Comparison of ENCODE assay signal across 17 cellular contexts in the genomic region with DNA sequence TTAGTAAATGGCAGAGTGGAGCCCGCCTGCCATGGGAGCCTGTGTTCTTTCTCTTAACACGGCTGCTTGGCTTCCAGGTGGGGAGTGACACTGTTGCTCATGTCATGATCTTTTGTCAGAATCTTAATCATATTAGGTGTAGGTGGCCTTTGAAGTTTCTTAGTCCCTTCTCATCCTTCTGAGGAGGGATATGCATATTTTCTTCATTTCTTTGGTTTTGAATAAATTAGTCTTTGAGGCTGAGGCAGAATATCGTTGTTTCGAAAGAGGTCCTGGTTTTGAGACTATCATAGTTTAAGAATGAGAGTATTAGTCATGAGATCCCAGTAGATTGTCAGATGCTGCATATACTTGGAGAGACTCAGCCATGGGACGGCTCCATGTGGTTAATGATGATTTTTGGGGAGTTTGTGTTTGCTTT. TPM values are rescaled to one million over a fixed set of nuclear protein-coding genes. Genes with fewer than 3 reads are reported as not detected.
DNase-seq lines count a peak whose midpoint lies in the region; ATAC-seq and TF ChIP-seq lines count a peak whose summit lies in the region.
"Had no signal": no experiment of that assay in that cellular context is flagged by ENCODE, and none has a peak within 500 bp of the region (broad histone marks: within the 10 kb centered on the region; RNA-seq: fewer than 3 reads in every experiment).

No MANE protein-coding gene starts in this region.

- no peak for ATAC-seq in GM21737 (IDR thresholded peaks at IDR 0.05; ENCODE audit: unreplicated experiment)
- ATAC-seq: foreskin keratinocyte had no signal

- peaks cover 22% of the 10 kb centered on the region for H4K20me1 ChIP-seq in osteoblast (ENCODE audit: insufficient read depth, low read length)

- H3K79me2 ChIP-seq in ACC112 (ENCODE audit: control insufficient read depth, insufficient read depth, low read length, unreplicated experiment) (peaks cover 25% of the 10 kb centered on the region), osteoblast (ENCODE audit: insufficient read depth, low read length) (peaks cover 55% of the 10 kb centered on the region)

- no peak overlapping the region for H3K9ac ChIP-seq in adipocyte (ENCODE audit: low read length)

- in situ Hi-C loops in HAP-1 (cut with MboI; ENCODE audit: low sequenced_read_pairs): no loop called here

- DNase-seq in ELR (ENCODE audit: low read depth) (peak; percentile 75), adipocyte (ENCODE audit: low read depth) (peak; percentile 76), osteoblast (ENCODE audit: insufficient read length, low spot score, missing footprints) (peak; percentile 94), HAP-1 (ENCODE audit: low spot score in 2 of 2) (no peak), NCI-H526 (lab: John Stamatoyannopoulos, UW) (no peak), medulla oblongata (ENCODE audit: extremely low spot score) (no peak)
- DNase-seq: foreskin keratinocyte, GDM1, H9, immature natural killer cell, OCI-M1, ovary, stomach, WERI-Rb-1 had no signal

- peak overlapping the region; percentile 41 for H3K4me2 ChIP-seq in osteoblast (ENCODE audit: insufficient read depth, low read length)

- H3K27me3 ChIP-seq in ACC112 (ENCODE audit: insufficient read depth, low read length): no peaks in the 10 kb centered on the region
- H3K27me3 ChIP-seq in adipocyte (replicated peaks; ENCODE audit: control insufficient read depth, insufficient read depth, low read length): no peaks in the 10 kb centered on the region
- H3K27me3 ChIP-seq in osteoblast (ENCODE audit: insufficient read depth, low read length): no peaks in the 10 kb centered on the region
- no peaks in the 10 kb centered on the region for H3K27me3 ChIP-seq in HAP-1 (ENCODE audit: low read depth)
- H3K27me3 ChIP-seq: foreskin keratinocyte, ovary, stomach had no signal

- TF ChIP-seq CTCF in osteoblast (IDR thresholded peaks at IDR 0.05; ENCODE audit: extremely low read depth, low read depth, low read length): no peak

- H3K27ac ChIP-seq in ACC112 (ENCODE audit: low read depth, low read length) (peak overlapping the region; percentile 42; the same call in 1 of the 2 replicates), osteoblast (ENCODE audit: low read depth, low read length) (peak overlapping the region; percentile 74)
- H3K27ac ChIP-seq: C4-2B, foreskin keratinocyte, ovary, stomach, WERI-Rb-1 had no signal

- H2AFZ ChIP-seq in ACC112 (ENCODE audit: low read length, unreplicated experiment): no peak overlapping the region
- no peak overlapping the region for H2AFZ ChIP-seq in osteoblast (ENCODE audit: low read length)

- 0 out of 2 replicates have a peak, but pooled peaks cover 5% of the 10 kb centered on the region for H3K36me3 ChIP-seq in ACC112 (ENCODE audit: insufficient read depth, low read length)
- H3K36me3 ChIP-seq in adipocyte (ENCODE audit: control insufficient read depth, insufficient read depth, low read length, severe bottlenecking): no peaks in the 10 kb centered on the region
- H3K36me3 ChIP-seq in osteoblast (ENCODE audit: insufficient read depth, low read length): no peaks in the 10 kb centered on the region
- H3K36me3 ChIP-seq in HAP-1 (replicated peaks): no peaks in the 10 kb centered on the region; the same call in 1 of the 2 replicates
- H3K36me3 ChIP-seq: ovary, stomach, WERI-Rb-1 had no signal

- no peaks in the 10 kb centered on the region for H3K9me3 ChIP-seq in adipocyte (ENCODE audit: control insufficient read depth, low read length)
- H3K9me3 ChIP-seq in osteoblast (ENCODE audit: low read depth, low read length): no peaks in the 10 kb centered on the region
- H3K9me3 ChIP-seq in HAP-1: no peaks in the 10 kb centered on the region
- H3K9me3 ChIP-seq: ovary had no signal

- H3K4me3 ChIP-seq in ACC112 (ENCODE audit: low read depth, low read length) (no peak overlapping the region), adipocyte (ENCODE audit: low read length) (no peak overlapping the region), osteoblast (ENCODE audit: insufficient read depth, low read length) (no peak overlapping the region), HAP-1 (no peak overlapping the region)
- H3K4me3 ChIP-seq: ovary, stomach had no signal

- peaks cover 35% of the 10 kb centered on the region for H3K4me1 ChIP-seq in ACC112 (ENCODE audit: control insufficient read depth, insufficient read depth, low read length, unreplicated experiment)
- H3K4me1 ChIP-seq in adipocyte (ENCODE audit: control insufficient read depth, insufficient read depth, low read length): peaks cover 22% of the 10 kb centered on the region
- peaks cover 33% of the 10 kb centered on the region for H3K4me1 ChIP-seq in osteoblast (ENCODE audit: insufficient read depth, low read length)
- peaks cover 8% of the 10 kb centered on the region for H3K4me1 ChIP-seq in HAP-1
- H3K4me1 ChIP-seq: foreskin keratinocyte had no signal

RNA-seq across cellular contexts. Expression of a gene that starts 28.9 kb away (rescaled TPM):
- total RNA-seq in osteoblast: 66.3 and 98.1 TPM in 2 replicates

RNA-seq across cellular contexts. Expression of a gene that starts 34.5 kb away (rescaled TPM):
- 74.3 and 77.1 TPM in 2 replicates for total RNA-seq in osteoblast

Comparison
In these comparisons a context has a peak if more than half of its experiments do, and no peak if none do; other contexts are left out.
1. DNase-seq: peak in ELR (single experiment), adipocyte (single experiment) and osteoblast (single experiment); none in HAP-1 (0 of 2), NCI-H526 (0 of 2) and medulla oblongata (single experiment).